Comparison of ENCODE assay signal across 17 cellular contexts in the genomic region with DNA sequence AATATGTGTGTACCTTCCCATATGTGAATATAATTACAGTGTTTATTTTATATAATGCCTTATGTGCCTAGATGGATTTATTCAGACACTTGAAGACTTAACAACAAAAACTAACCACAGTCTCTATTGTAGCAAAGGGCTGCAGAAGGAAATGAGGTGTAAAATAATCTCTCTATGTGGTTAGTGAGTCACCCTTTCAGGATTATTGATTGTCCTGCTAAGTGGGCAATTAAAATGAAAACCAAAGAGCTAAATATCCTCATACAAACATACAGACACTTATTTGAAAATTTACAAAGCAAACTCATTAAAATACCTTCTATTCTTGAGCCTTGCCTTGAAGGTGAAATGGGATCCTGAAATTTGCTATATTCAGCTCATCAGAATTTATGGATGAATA. TPM values are rescaled to one million over a fixed set of nuclear protein-coding genes. Genes with fewer than 3 reads are reported as not detected.
DNase-seq lines count a peak whose midpoint lies in the region; ATAC-seq, FAIRE-seq and TF ChIP-seq lines count a peak whose summit lies in the region.
"Had no signal": no experiment of that assay in that cellular context is flagged by ENCODE, and none has a peak within 500 bp of the region (broad histone marks: within the 10 kb centered on the region; RNA-seq: fewer than 3 reads in every experiment).

No MANE protein-coding gene starts in this region.

- H4K91ac ChIP-seq in H9 (ENCODE audit: insufficient read length, low read depth, low read length) = no peak overlapping the region

- no peak overlapping the region for H2BK120ac ChIP-seq in H9 (ENCODE audit: low read depth, low read length, poor library complexity, severe bottlenecking)

- H3K9me3 Mint-ChIP-seq in H9 = peaks cover 12 to 15% of the 10 kb centered on the region in 2 experiments
- peaks cover 8% of the 10 kb centered on the region for H3K9me3 Mint-ChIP-seq in activated CD4-positive, alpha-beta memory T cell treated with anti-CD3 and anti-CD28 coated beads for 36 hours

- CTCF ChIA-PET in RWPE1 (lab: Yijun Ruan, JAX) = interaction anchor here (1.0 kb wide), 1 partner anchor 27 kb away, joined by 3 read pairs; a partner anchor contains a TSS
- CTCF ChIA-PET in activated CD4-positive, alpha-beta memory T cell treated with anti-CD3 and anti-CD28 coated beads for 36 hours (lab: Charles Lee) = no interaction called here

- H3K27me3 Mint-ChIP-seq in H9 (ENCODE audit: low read depth) = no peaks in the 10 kb centered on the region
- no peaks in the 10 kb centered on the region for H3K27me3 Mint-ChIP-seq in activated CD4-positive, alpha-beta memory T cell treated with anti-CD3 and anti-CD28 coated beads for 36 hours

- H3K14ac ChIP-seq in H9 (ENCODE audit: insufficient read depth, low read length) = no peak overlapping the region

- FAIRE-seq in pancreas (lab: Jason Lieb, UNC) = no peak
- FAIRE-seq: G401.6, H54, HTR-8/SVneo had no signal

- H2BK15ac ChIP-seq in H9 (ENCODE audit: low read depth, low read length) = no peak overlapping the region

- no peak overlapping the region for H4K5ac ChIP-seq in H9 (ENCODE audit: insufficient read length, low read depth, low read length)

- H3K79me2 ChIP-seq in H9 (ENCODE audit: insufficient read depth, low read length) = no peaks in the 10 kb centered on the region; the same call in 1 of the 2 replicates

- no peak overlapping the region for H4K8ac ChIP-seq in H9 (replicated peaks; ENCODE audit: insufficient read length, low read depth, low read length)

- peak overlapping the region in 2 of 3 experiments; percentile 62 to 78; a peak in 4 of 7 replicates for H3K27ac Mint-ChIP-seq in H9
- no peak overlapping the region for H3K27ac Mint-ChIP-seq in activated CD4-positive, alpha-beta memory T cell treated with anti-CD3 and anti-CD28 coated beads for 36 hours

- no peak for TF ChIP-seq CTCF in H9 (conservative IDR thresholded peaks at IDR 0.05)
- TF ChIP-seq CTCF in RWPE1 (conservative IDR thresholded peaks at IDR 0.05; ENCODE audit: low read depth) = no peak
- TF ChIP-seq CTCF in pancreas (IDR thresholded peaks at IDR 0.05) = no peak
- no peak for TF ChIP-seq CTCF in tibial artery (IDR thresholded peaks at IDR 0.05)

- peak overlapping the region; percentile 23 for H3K27ac ChIP-seq in H9 (ENCODE audit: insufficient read length, low read depth, low read length)
- H3K27ac ChIP-seq in RWPE1 = no peak overlapping the region
- H3K27ac ChIP-seq in pancreas = no peak overlapping the region
- no peak overlapping the region for H3K27ac ChIP-seq in tibial artery
- H3K27ac ChIP-seq: BLaER1, stomach, WERI-Rb-1 had no signal

- intact Hi-C loops in pancreas (cut with DNase I) = no loop called here
- intact Hi-C loops in tibial artery (cut with DNase I; ENCODE audit: low total_unique reads) = no loop called here
- intact Hi-C loops in activated CD4-positive, alpha-beta memory T cell treated with anti-CD3 and anti-CD28 coated beads for 36 hours (cut with micrococcal nuclease) = no loop called here

- no peak overlapping the region for H3K56ac ChIP-seq in H9 (ENCODE audit: insufficient read length, low read depth, low read length)

- peak; percentile 56 to 93 (median 79) for ATAC-seq in pancreas
- ATAC-seq: Right ventricle myocardium inferior had no signal

- DNase-seq in H9 (no peak), NCI-H2029 (lab: John Stamatoyannopoulos, UW) (peak; percentile 72), RWPE1 (ENCODE audit: low spot score) (peak; percentile 4), pancreas (no peak), NCI-H82 treated with DMSO at 0.1 percent for 48 hours (lab: John Stamatoyannopoulos, UW; ENCODE audit: unreplicated experiment) (no peak), tibial artery (no peak)
- DNase-seq in activated CD4-positive, alpha-beta T cell treated with anti-CD3 and anti-CD28 coated beads, Interleukin-2, amount 50 U/mL, for 1 hour = no peak
- DNase-seq in activated CD4-positive, alpha-beta memory T cell treated with anti-CD3 and anti-CD28 coated beads for 36 hours = no peak
- DNase-seq: foreskin melanocyte, NCI-H1694, stomach, WERI-Rb-1 had no signal

- H2AFZ ChIP-seq in H9 (ENCODE audit: low read length) = no peak overlapping the region

- H2AK5ac ChIP-seq in H9 (ENCODE audit: insufficient read length, low read length) = no peak overlapping the region

- H3K36me3 ChIP-seq in pancreas (no peaks in the 10 kb centered on the region), tibial artery (no peaks in the 10 kb centered on the region)
- H3K36me3 ChIP-seq: BLaER1, stomach, WERI-Rb-1 had no signal

- H3K4me3 ChIP-seq in pancreas (no peak overlapping the region), tibial artery (no peak overlapping the region)
- H3K4me3 ChIP-seq: BLaER1, stomach had no signal

- POLR2A ChIA-PET in RWPE1 (lab: Yijun Ruan, JAX; ENCODE audit: low non-redundant PET) = no interaction called here
- POLR2A ChIA-PET in activated CD4-positive, alpha-beta memory T cell treated with anti-CD3 and anti-CD28 coated beads for 36 hours (lab: Charles Lee) = no interaction called here

- H3K23ac ChIP-seq in H9 (ENCODE audit: insufficient read length, low read depth, low read length) = no peak overlapping the region

- H3K4me2 ChIP-seq in H9 (ENCODE audit: insufficient read depth, insufficient read length, low read length) = peak overlapping the region; percentile 16
- H3K4me2 ChIP-seq: BLaER1 had no signal

- H3K18ac ChIP-seq in H9 (ENCODE audit: insufficient read length, low read depth, low read length) = no peak overlapping the region

- no peak overlapping the region for H3K4me3 Mint-ChIP-seq in H9
- no peak overlapping the region for H3K4me3 Mint-ChIP-seq in activated CD4-positive, alpha-beta memory T cell treated with anti-CD3 and anti-CD28 coated beads for 36 hours

- no peak overlapping the region for H2BK12ac ChIP-seq in H9 (ENCODE audit: insufficient read length, low read depth, low read length)

- H3K36me3 Mint-ChIP-seq in H9 (ENCODE audit: insufficient read depth in 1 of 3, low read depth in 3 of 3) = peaks cover 2 to 5% (median 4%) of the 10 kb centered on the region in 3 experiments; a peak in 4 of 7 replicates
- H3K36me3 Mint-ChIP-seq in activated CD4-positive, alpha-beta memory T cell treated with anti-CD3 and anti-CD28 coated beads for 36 hours = no peaks in the 10 kb centered on the region

- no peak overlapping the region for H2BK5ac ChIP-seq in H9 (ENCODE audit: insufficient read length, low read length)

- H3K4me1 ChIP-seq in H9 (ENCODE audit: insufficient read depth, low read length) (peaks cover 2% of the 10 kb centered on the region; the same call in 1 of the 2 replicates), pancreas (no peaks in the 10 kb centered on the region), tibial artery (no peaks in the 10 kb centered on the region)
- H3K4me1 ChIP-seq: BLaER1 had no signal

- no peaks in the 10 kb centered on the region for H3K23me2 ChIP-seq in H9 (ENCODE audit: insufficient read length, low read depth, low read length, poor library complexity, severe bottlenecking)

- H3K4ac ChIP-seq in H9 (ENCODE audit: low read depth, low read length) = no peak overlapping the region

- H3K9me3 ChIP-seq in H9 (ENCODE audit: control insufficient read depth, low read depth, low read length) (no peaks in the 10 kb centered on the region), pancreas (no peaks in the 10 kb centered on the region), tibial artery (no peaks in the 10 kb centered on the region)

- no peak overlapping the region for H3K9ac ChIP-seq in H9 (ENCODE audit: extremely low read depth, insufficient read length, low read length)
- H3K9ac ChIP-seq: BLaER1 had no signal

- H3T11ph ChIP-seq in H9 (ENCODE audit: low read length) = no peak overlapping the region

- H3K27me3 ChIP-seq in H9 (ENCODE audit: insufficient read depth, low read length) (no peaks in the 10 kb centered on the region), pancreas (no peaks in the 10 kb centered on the region), tibial artery (no peaks in the 10 kb centered on the region)
- H3K27me3 ChIP-seq: BLaER1, stomach had no signal

- H2BK20ac ChIP-seq in H9 (ENCODE audit: low read depth, low read length, poor library complexity, severe bottlenecking) = no peak overlapping the region

- no peaks in the 10 kb centered on the region for H3K79me1 ChIP-seq in H9 (ENCODE audit: insufficient read depth, low read depth, low read length, poor library complexity, severe bottlenecking)

- no peaks in the 10 kb centered on the region for H4K20me1 ChIP-seq in H9 (ENCODE audit: control insufficient read depth, insufficient read depth, insufficient read length)
- H4K20me1 ChIP-seq: BLaER1 had no signal

- H3K4me1 Mint-ChIP-seq in H9 = peaks cover 32 to 35% of the 10 kb centered on the region in 2 experiments
- H3K4me1 Mint-ChIP-seq in activated CD4-positive, alpha-beta memory T cell treated with anti-CD3 and anti-CD28 coated beads for 36 hours (ENCODE audit: low read depth) = no peaks in the 10 kb centered on the region

RNA-seq across cellular contexts. Expression of a gene that starts 27.7 kb away (rescaled TPM):
- total RNA-seq in H9 (2021) (0.35 TPM in 2 replicates), pancreas (under 1 TPM in 5 of 6 donors, not detected in 1; 0.18 to 0.44 (median 0.28) TPM)
- under 1 TPM; 0.19 to 0.38 TPM for polyA plus RNA-seq in pancreas
- total RNA-seq in activated CD4-positive, alpha-beta memory T cell treated with anti-CD3 and anti-CD28 coated beads for 36 hours = not detected
- total RNA-seq: Right ventricle myocardium inferior had no signal
- polyA plus RNA-seq: stomach had no signal

Comparison
In these comparisons a context has a peak if more than half of its experiments do, and no peak if none do; other contexts are left out.
1. DNase-seq: peak in NCI-H2029 (single experiment) and RWPE1 (single experiment); none in H9 (single experiment), pancreas (0 of 6), NCI-H82 treated with DMSO at 0.1 percent for 48 hours (single experiment), tibial artery (0 of 2), activated CD4-positive, alpha-beta T cell treated with anti-CD3 and anti-CD28 coated beads, Interleukin-2, amount 50 U/mL, for 1 hour (single experiment) and activated CD4-positive, alpha-beta memory T cell treated with anti-CD3 and anti-CD28 coated beads for 36 hours (single experiment).